In the genomic region with DNA sequence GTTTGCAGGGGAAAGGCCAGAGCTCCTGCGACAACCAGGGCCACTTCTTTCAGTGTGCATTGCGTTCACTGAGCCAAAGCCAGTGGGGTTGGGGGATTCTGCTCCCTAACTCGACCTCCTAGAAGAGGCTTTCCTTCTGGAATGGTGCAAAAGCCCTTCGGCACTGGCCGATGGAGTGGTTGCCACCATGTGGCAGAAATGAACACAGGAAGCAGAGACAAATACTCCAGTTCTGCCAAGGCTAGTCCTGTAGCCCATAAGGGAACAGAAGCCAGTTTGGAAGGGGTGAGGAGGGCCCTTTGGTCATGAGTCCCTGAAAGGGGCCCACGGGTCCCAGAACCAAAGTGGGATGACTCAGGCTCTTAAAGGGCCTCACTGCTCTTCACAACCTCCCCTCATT, we compare ENCODE assay signal across 22 cellular contexts. TPM values are rescaled to one million over a fixed set of nuclear protein-coding genes. Genes with fewer than 3 reads are reported as not detected.
DNase-seq lines count a peak whose midpoint lies in the region; ATAC-seq and TF ChIP-seq lines count a peak whose summit lies in the region.
"Had no signal": no experiment of that assay in that cellular context is flagged by ENCODE, and none has a peak within 500 bp of the region (broad histone marks: within the 10 kb centered on the region; RNA-seq: fewer than 3 reads in every experiment).

No MANE protein-coding gene starts in this region.

- peaks cover 2% of the 10 kb centered on the region for H3K9me3 Mint-ChIP-seq in neural progenitor cell
- H3K9me3 Mint-ChIP-seq: GM23338 had no signal

- DNase-seq in Right ventricle myocardium superior: no peak
- no peak for DNase-seq in cardiac septum (ENCODE audit: low spot score)
- no peak for DNase-seq in left ventricle myocardium superior
- peak; percentile 13 for DNase-seq in neural progenitor cell (ENCODE audit: low spot score)
- no peak for DNase-seq in NCI-H226
- DNase-seq in SK-N-DZ (ENCODE audit: low spot score): no peak
- DNase-seq: 8988T; CD4-positive, CD25-positive, alpha-beta regulatory T cell; COR-L47; DMS 273 treated with DMSO at 0.1 percent for 48 hours; DND-41; IMR-90; NCI-H1417 treated with DMSO at 0.1 percent for 48 hours; NCI-H187 treated with DMSO at 0.1 percent for 48 hours; NCI-H526; PC-3; RPMI8226 had no signal

- intact Hi-C loops in Right ventricle myocardium superior (cut with DNase I) (no loop called here), cardiac septum (cut with DNase I) (no loop called here), left ventricle myocardium superior (cut with micrococcal nuclease) (no loop called here)

- H3K36me3 ChIP-seq in neural progenitor cell: no peaks in the 10 kb centered on the region

- H4K20me1 ChIP-seq in neural progenitor cell (ENCODE audit: low read depth): no peaks in the 10 kb centered on the region

- H3K4me3 Mint-ChIP-seq in neural progenitor cell: no peak overlapping the region
- H3K4me3 Mint-ChIP-seq: B cell; CD4-positive, CD25-positive, alpha-beta regulatory T cell; GM23338 had no signal

- TF ChIP-seq CTCF in neural progenitor cell (IDR thresholded peaks at IDR 0.05): no peak

- ATAC-seq in Right ventricle myocardium superior (ENCODE audit: poor library complexity) (peak; percentile 61), left ventricle myocardium superior (peak; percentile 71), GM19035 (IDR thresholded peaks at IDR 0.05; ENCODE audit: unreplicated experiment) (no peak), GM21515 (IDR thresholded peaks at IDR 0.05; ENCODE audit: unreplicated experiment) (no peak)
- ATAC-seq: GM23338, PC-3 had no signal

- no peaks in the 10 kb centered on the region for H3K27me3 ChIP-seq in neural progenitor cell

- H3K79me2 ChIP-seq in neural progenitor cell (ENCODE audit: low read depth): no peaks in the 10 kb centered on the region

- H3K4me2 ChIP-seq in neural progenitor cell: no peak overlapping the region
- H3K4me2 ChIP-seq: GM23338 had no signal

- no peaks in the 10 kb centered on the region for H3F3A ChIP-seq in neural progenitor cell (ENCODE audit: low read depth)

- no peaks in the 10 kb centered on the region for H3K9me3 ChIP-seq in neural progenitor cell (ENCODE audit: low read depth)

- H3K4me1 Mint-ChIP-seq in neural progenitor cell: peaks cover 11% of the 10 kb centered on the region
- H3K4me1 Mint-ChIP-seq: B cell; CD4-positive, CD25-positive, alpha-beta regulatory T cell; GM23338 had no signal

- no peak overlapping the region for H3K4me3 ChIP-seq in neural progenitor cell
- H3K4me3 ChIP-seq: GM23338 had no signal

- H3K27ac ChIP-seq in neural progenitor cell: no peak overlapping the region
- H3K27ac ChIP-seq: HL-60 had no signal

- peak overlapping the region; percentile 59 for H2AFZ ChIP-seq in neural progenitor cell (replicated peaks)
- H2AFZ ChIP-seq: GM23338 had no signal

- H3K36me3 Mint-ChIP-seq in neural progenitor cell: no peaks in the 10 kb centered on the region
- H3K36me3 Mint-ChIP-seq: CD4-positive, CD25-positive, alpha-beta regulatory T cell had no signal

- H3K4me1 ChIP-seq in neural progenitor cell: peaks cover 17% of the 10 kb centered on the region

- peaks cover 10% of the 10 kb centered on the region for H3K27me3 Mint-ChIP-seq in neural progenitor cell (ENCODE audit: insufficient read depth, low read depth)
- H3K27me3 Mint-ChIP-seq: B cell; CD4-positive, CD25-positive, alpha-beta regulatory T cell had no signal

- H3K27ac Mint-ChIP-seq in neural progenitor cell: peak overlapping the region; percentile 29
- H3K27ac Mint-ChIP-seq: B cell, GM23338 had no signal

- H3K9ac ChIP-seq in neural progenitor cell: no peak overlapping the region

RNA-seq across cellular contexts. Expression of a gene that starts 29.7 kb away (rescaled TPM):
- total RNA-seq in Right ventricle myocardium superior (6.0 TPM), cardiac septum (5.1 TPM), left ventricle myocardium superior (6.3 TPM), neural progenitor cell (ENCODE audit: low replicate concordance) (not detected in 2 replicates)
- polyA plus RNA-seq in SK-N-DZ (2014; cell fraction: cytosol; rRNA removed): 0.64 TPM in 1 of 2 replicates, not detected in the other
- not detected in 2 replicates for polyA plus RNA-seq in SK-N-DZ (2014; cell fraction: nucleus; rRNA removed)
- total RNA-seq: GM23338 had no signal
- polyA plus RNA-seq: GM23338 had no signal

Comparison
In these comparisons a context has a peak if more than half of its experiments do, and no peak if none do; other contexts are left out.
1. ATAC-seq: peak in Right ventricle myocardium superior (single experiment) and left ventricle myocardium superior (single experiment); none in GM19035 (single experiment) and GM21515 (single experiment).